ENCODE assay signal across 8 cellular contexts in the genomic region with DNA sequence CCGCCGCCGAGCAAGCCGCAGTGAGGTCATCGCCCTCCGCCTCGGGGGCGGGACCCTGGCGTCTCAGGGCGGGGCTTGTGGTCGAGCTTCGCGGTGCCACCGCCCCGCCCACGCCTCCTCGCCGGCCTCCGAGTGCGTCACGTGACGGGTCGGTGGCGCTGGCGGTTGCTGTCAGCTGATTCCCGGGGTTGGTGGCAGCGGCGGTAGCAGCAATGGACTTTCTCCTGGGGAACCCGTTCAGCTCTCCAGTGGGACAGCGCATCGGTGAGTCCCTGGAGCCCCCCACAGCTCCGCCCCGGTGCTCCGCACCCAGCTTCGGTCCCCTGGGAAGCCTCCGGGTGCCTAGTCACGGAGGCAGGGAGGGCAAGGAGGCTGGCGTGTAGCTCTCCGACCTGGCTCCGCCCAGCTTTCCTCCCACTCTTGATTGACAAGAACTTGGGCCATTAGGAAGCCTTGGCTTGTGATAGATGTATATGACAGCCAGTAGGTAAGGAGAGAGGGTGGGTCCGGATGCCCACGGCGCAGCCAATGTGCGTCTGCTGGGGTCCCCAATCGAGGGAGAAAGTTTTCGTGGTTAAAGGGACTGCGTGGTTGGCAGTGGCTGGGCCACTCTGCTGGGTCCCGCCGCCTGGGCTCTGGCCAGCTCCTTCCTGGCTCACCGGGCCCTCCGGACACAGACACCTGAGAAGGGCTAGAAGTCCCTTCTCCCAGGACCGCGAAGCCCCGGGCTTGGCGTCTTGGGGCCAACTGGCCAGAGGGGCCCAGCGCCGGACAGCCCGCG. TPM values are rescaled to one million over a fixed set of nuclear protein-coding genes. Genes with fewer than 3 reads are reported as not detected.
DNase-seq lines count a peak whose midpoint lies in the region; ATAC-seq and TF ChIP-seq lines count a peak whose summit lies in the region.

TOM1 (plus strand) TSS at position 178 of the 781 bp plus-strand sequence; CDS start at position 213, 35 bp downstream.

- H3K36me3 Mint-ChIP-seq in Calu3 (ENCODE audit: insufficient read depth, unreplicated experiment), result peaks cover 52% of the 10 kb centered on the region
- no peaks in the 10 kb centered on the region for H3K36me3 Mint-ChIP-seq in endothelial cell (ENCODE audit: low read depth, unreplicated experiment)
- peaks cover 3% of the 10 kb centered on the region for H3K36me3 Mint-ChIP-seq in mesothelial cell of epicardium

- H3K27ac Mint-ChIP-seq in Calu3 (ENCODE audit: unreplicated experiment) (peak within 1 kb of the TSS; percentile 99), endothelial cell (ENCODE audit: unreplicated experiment) (peak within 1 kb of the TSS; percentile 84), mesothelial cell of epicardium (peak within 1 kb of the TSS; percentile 94)

- H3K9me3 Mint-ChIP-seq in Calu3 (ENCODE audit: low read depth, unreplicated experiment), result no peaks in the 10 kb centered on the region
- no peaks in the 10 kb centered on the region for H3K9me3 Mint-ChIP-seq in endothelial cell (ENCODE audit: unreplicated experiment)
- no peaks in the 10 kb centered on the region for H3K9me3 Mint-ChIP-seq in mesothelial cell of epicardium

- intact Hi-C loops in Calu3 (cut with micrococcal nuclease; ENCODE audit: unreplicated experiment), result no loop called here

- DNase-seq in Calu3 (peak; percentile 97), HuH-7 (ENCODE audit: low spot score) (peak; percentile 97), endothelial cell (ENCODE audit: low spot score) (peak; percentile 98), mesothelial cell of epicardium (ENCODE audit: low spot score in 2 of 2, unreplicated experiment in 2 of 2) (peak; percentile 92 to 94)
- peak; percentile 99 for DNase-seq in activated CD8-positive, alpha-beta memory T cell treated with anti-CD3 and anti-CD28 coated beads, Interleukin-2, amount 50 U/mL, for 48 hours
- peak; percentile 93 to 94 for DNase-seq in stimulated activated CD8-positive, alpha-beta memory T cell treated with anti-CD3 and anti-CD28 coated beads, Interleukin-15, amount 100 ng/mL, for 48 hours (ENCODE audit: low read depth in 2 of 2)

- TF ChIP-seq CTCF in Calu3 (IDR thresholded peaks at IDR 0.05; ENCODE audit: unreplicated experiment) (no peak), OCI-LY3 (IDR thresholded peaks at IDR 0.05; ENCODE audit: low read depth, low read length) (no peak), endothelial cell (IDR thresholded peaks at IDR 0.05; ENCODE audit: unreplicated experiment) (no peak), mesothelial cell of epicardium (IDR thresholded peaks at IDR 0.05; ENCODE audit: unreplicated experiment) (no peak)

- H3K4me3 ChIP-seq in OCI-LY3 (ENCODE audit: low read length), result peak within 1 kb of the TSS; percentile 84

- 0 out of 2 replicates have a peak, but pooled peaks cover 3% of the 10 kb centered on the region for H3K79me2 ChIP-seq in OCI-LY3 (ENCODE audit: low read length)

- H3K4me3 Mint-ChIP-seq in Calu3 (ENCODE audit: low read depth, unreplicated experiment) (peak within 1 kb of the TSS; percentile 92), endothelial cell (ENCODE audit: unreplicated experiment) (peak within 1 kb of the TSS; percentile 90), mesothelial cell of epicardium (peak within 1 kb of the TSS; percentile 89)

- peaks cover 11% of the 10 kb centered on the region for H3K27me3 Mint-ChIP-seq in Calu3 (ENCODE audit: unreplicated experiment)
- H3K27me3 Mint-ChIP-seq in endothelial cell (ENCODE audit: unreplicated experiment), result peaks cover 3% of the 10 kb centered on the region
- H3K27me3 Mint-ChIP-seq in mesothelial cell of epicardium (ENCODE audit: low read depth), result no peaks in the 10 kb centered on the region

- CTCF ChIA-PET in Calu3 (lab: Charles Lee), result interaction anchor here (0.6 to 3.2 kb wide), 7 partner anchors 12 to 1780 kb away, joined by 3 to 34 read pairs (median 3); no protein-coding TSS in a partner anchor

- ATAC-seq in GM21515 (IDR thresholded peaks at IDR 0.05; ENCODE audit: unreplicated experiment), result peak; percentile 93

- peak within 1 kb of the TSS; percentile 44 for H3K27ac ChIP-seq in OCI-LY3 (ENCODE audit: low read length)

- H3K36me3 ChIP-seq in OCI-LY3 (replicated peaks; ENCODE audit: low read depth, low read length), result peaks cover 14% of the 10 kb centered on the region

- no TSS peak for BruUV-seq in Calu3 (replicated peaks; lab: Mats Ljungman, UMichigan)

- H3K4me1 Mint-ChIP-seq in Calu3 (ENCODE audit: low read depth, unreplicated experiment) (peaks cover 18% of the 10 kb centered on the region), endothelial cell (ENCODE audit: unreplicated experiment) (peaks cover 11% of the 10 kb centered on the region), mesothelial cell of epicardium (peaks cover 11% of the 10 kb centered on the region)

- peak within 1 kb of the TSS; percentile 77 for H3K4me2 ChIP-seq in OCI-LY3 (ENCODE audit: low read length)

- no peaks in the 10 kb centered on the region for H4K20me1 ChIP-seq in OCI-LY3 (ENCODE audit: insufficient read depth, low read length)

- H2AFZ ChIP-seq in OCI-LY3 (ENCODE audit: low read depth, low read length), result peak within 1 kb of the TSS; percentile 70; the same call in 1 of the 2 replicates

- no peaks in the 10 kb centered on the region for H3K27me3 ChIP-seq in OCI-LY3 (ENCODE audit: low read depth, low read length)

- H3K9me3 ChIP-seq in OCI-LY3 (ENCODE audit: insufficient read depth, low read length), result no peaks in the 10 kb centered on the region

- peak within 1 kb of the TSS; percentile 77 for H3K9ac ChIP-seq in OCI-LY3 (ENCODE audit: low read length)

- peaks cover 7% of the 10 kb centered on the region for H3K4me1 ChIP-seq in OCI-LY3 (ENCODE audit: low read length)

RNA-seq across cellular contexts. Expression of gene TOM1, which starts in this region (rescaled TPM):
- total RNA-seq in Calu3 (2022), result 49.1 and 50.0 TPM in 2 replicates
- 32.0 TPM for total RNA-seq in endothelial cell (ENCODE audit: unreplicated experiment)
- total RNA-seq in mesothelial cell of epicardium, result 41.4 to 46.0 TPM (median 44.2 TPM) in 3 replicates

Comparison
In these comparisons a context has a peak if more than half of its experiments do, and no peak if none do; other contexts are left out.
1. Peak in every context shown above with its lines: DNase-seq, ATAC-seq, H3K4me3 ChIP-seq and H3K27ac ChIP-seq.